In the genomic region with DNA sequence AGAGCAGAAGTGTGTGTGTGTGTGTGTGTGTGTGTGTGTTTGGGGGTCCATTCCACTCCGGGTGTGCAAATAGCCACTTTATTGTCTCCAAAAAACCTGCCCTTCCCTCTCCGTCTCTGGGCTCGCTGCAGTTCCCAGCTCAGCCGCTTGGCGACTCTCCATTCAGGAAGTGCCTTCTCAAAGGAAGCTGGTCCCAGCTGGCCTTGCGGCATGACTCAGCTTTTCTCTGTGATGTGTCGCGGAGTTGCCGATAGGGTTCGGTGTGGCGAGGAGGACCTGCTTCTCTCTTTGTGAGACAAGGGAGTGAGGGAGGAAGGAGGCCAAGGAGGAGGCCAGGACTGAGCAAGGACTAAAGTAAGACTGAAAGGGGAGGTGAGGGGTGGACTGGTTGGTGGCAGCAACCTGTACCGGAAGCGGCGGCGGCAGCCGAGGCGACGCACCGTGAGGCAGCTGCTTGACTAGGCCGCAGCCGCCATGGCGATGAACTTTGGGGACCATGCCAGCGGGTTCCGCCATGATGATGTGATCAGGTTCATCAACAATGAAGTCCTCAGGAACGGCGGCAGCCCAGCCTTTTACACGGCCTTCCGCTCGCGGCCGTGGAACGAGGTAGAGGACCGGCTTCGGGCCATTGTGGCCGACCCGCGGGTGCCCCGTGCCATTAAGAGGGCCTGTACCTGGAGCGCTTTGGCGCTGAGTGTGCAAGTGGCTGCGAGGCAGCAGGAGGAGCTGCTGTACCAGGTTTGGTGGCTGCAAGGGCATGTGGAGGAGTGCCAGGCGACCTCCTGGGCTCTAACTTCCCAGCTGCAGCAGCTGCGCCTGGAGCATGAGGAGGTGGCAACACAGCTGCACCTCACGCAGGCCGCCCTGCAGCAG, we compare ENCODE assay signal across 37 cellular contexts. TPM values are rescaled to one million over a fixed set of nuclear protein-coding genes. Genes with fewer than 3 reads are reported as not detected.
"Had no signal": no experiment of that assay in that cellular context is flagged by ENCODE, and none has a peak within 500 bp of the region (broad histone marks: within the 10 kb centered on the region; RNA-seq: fewer than 3 reads in every experiment).

A gene (plus strand): TSS at position 226 of the 876 bp plus-strand sequence. CDS start 249 bp downstream, at position 475.

- H3K9me3 Mint-ChIP-seq: activated CD4-positive, alpha-beta memory T cell treated with anti-CD3 and anti-CD28 coated beads for 36 hours; activated CD4-positive, alpha-beta T cell treated with anti-CD3 and anti-CD28 coated beads, Interleukin-2, amount 10 ng/mL, durations not matched to agents 24 days and 14 days; activated naive CD4-positive, alpha-beta T cell treated with anti-CD3 and anti-CD28 coated beads for 36 hours; activated naive CD8-positive, alpha-beta T cell treated with anti-CD3 and anti-CD28 coated beads for 36 hours; activated T-helper 1 cell treated with anti-CD3 and anti-CD28 coated beads, Interleukin-12 subunit alpha, Interleukin-12 subunit beta, Interleukin-2, Interleukin-4 antibody, amounts not matched to agents 30 ng/mL and 10 ng/mL and 1 ng/mL, durations not matched to agents 14 hours and 24 hours and 36 hours; effector memory CD8-positive, alpha-beta T cell; stimulated activated effector memory CD8-positive, alpha-beta T cell treated with anti-CD3 and anti-CD28 coated beads, Interleukin-12 subunit alpha, Interleukin-12 subunit beta, amount 100 ng/mL, for 72 hours; stimulated activated naive CD8-positive, alpha-beta T cell treated with anti-CD3 and anti-CD28 coated beads, Interleukin-15, Interleukin-2, amounts not matched to agents 100 ng/mL and 50 ng/mL, for 24 hours had no signal

- H3K27me3 ChIP-seq: brain microvascular endothelial cell, gastrocnemius medialis, hepatocyte, ovary, thyroid gland, upper lobe of left lung, vagina had no signal

- H3K4me3 ChIP-seq: gastrocnemius medialis, hepatocyte, ovary, prostate gland, skin epidermis, thyroid gland, upper lobe of left lung, vagina had no signal

- H3K36me3 ChIP-seq: brain microvascular endothelial cell, gastrocnemius medialis, ovary, prostate gland, thyroid gland, upper lobe of left lung, vagina had no signal

- H2AFZ ChIP-seq: hepatocyte had no signal

- H3K9me3 ChIP-seq: gastrocnemius medialis, ovary, prostate gland, thyroid gland, vagina had no signal

- H3K27me3 Mint-ChIP-seq: activated CD4-positive, alpha-beta memory T cell treated with anti-CD3 and anti-CD28 coated beads for 36 hours; activated CD4-positive, alpha-beta T cell treated with anti-CD3 and anti-CD28 coated beads, Interleukin-2, amount 10 ng/mL, durations not matched to agents 24 days and 14 days; effector memory CD8-positive, alpha-beta T cell; naive B cell; stimulated activated naive CD8-positive, alpha-beta T cell treated with anti-CD3 and anti-CD28 coated beads, Interleukin-15, Interleukin-2, amounts not matched to agents 100 ng/mL and 50 ng/mL, for 24 hours had no signal

- H3K4me3 Mint-ChIP-seq: activated CD4-positive, alpha-beta memory T cell treated with anti-CD3 and anti-CD28 coated beads for 36 hours; activated CD4-positive, alpha-beta T cell treated with anti-CD3 and anti-CD28 coated beads, Interleukin-2, amount 10 ng/mL, durations not matched to agents 24 days and 14 days; activated naive CD4-positive, alpha-beta T cell treated with anti-CD3 and anti-CD28 coated beads for 36 hours; activated naive CD8-positive, alpha-beta T cell treated with anti-CD3 and anti-CD28 coated beads for 36 hours; activated T-helper 1 cell treated with anti-CD3 and anti-CD28 coated beads, Interleukin-12 subunit alpha, Interleukin-12 subunit beta, Interleukin-2, Interleukin-4 antibody, amounts not matched to agents 30 ng/mL and 10 ng/mL and 1 ng/mL, durations not matched to agents 14 hours and 24 hours and 36 hours; effector memory CD8-positive, alpha-beta T cell; naive B cell; stimulated activated effector memory CD8-positive, alpha-beta T cell treated with anti-CD3 and anti-CD28 coated beads, Interleukin-12 subunit alpha, Interleukin-12 subunit beta, amount 100 ng/mL, for 72 hours; stimulated activated naive CD8-positive, alpha-beta T cell treated with anti-CD3 and anti-CD28 coated beads, Interleukin-15, Interleukin-2, amounts not matched to agents 100 ng/mL and 50 ng/mL, for 24 hours had no signal

- ATAC-seq: effector memory CD8-positive, alpha-beta T cell; gastrocnemius medialis; left colon; sciatic nerve; stimulated activated effector memory CD8-positive, alpha-beta T cell treated with anti-CD3 and anti-CD28 coated beads, Interleukin-12 subunit alpha, Interleukin-12 subunit beta, amount 100 ng/mL, for 72 hours had no signal

- H3K4me1 ChIP-seq: gastrocnemius medialis, prostate gland, thyroid gland, upper lobe of left lung, vagina had no signal

- H3K4me1 Mint-ChIP-seq: activated CD4-positive, alpha-beta T cell treated with anti-CD3 and anti-CD28 coated beads, Interleukin-2, amount 10 ng/mL, durations not matched to agents 24 days and 14 days; activated naive CD8-positive, alpha-beta T cell treated with anti-CD3 and anti-CD28 coated beads for 36 hours; naive B cell; stimulated activated effector memory CD8-positive, alpha-beta T cell treated with anti-CD3 and anti-CD28 coated beads, Interleukin-12 subunit alpha, Interleukin-12 subunit beta, amount 100 ng/mL, for 72 hours had no signal

- H3K27ac Mint-ChIP-seq: activated CD4-positive, alpha-beta memory T cell treated with anti-CD3 and anti-CD28 coated beads for 36 hours; activated CD4-positive, alpha-beta T cell treated with anti-CD3 and anti-CD28 coated beads, Interleukin-2, amount 10 ng/mL, durations not matched to agents 24 days and 14 days; activated naive CD4-positive, alpha-beta T cell treated with anti-CD3 and anti-CD28 coated beads for 36 hours; activated naive CD8-positive, alpha-beta T cell treated with anti-CD3 and anti-CD28 coated beads for 36 hours; activated T-helper 1 cell treated with anti-CD3 and anti-CD28 coated beads, Interleukin-12 subunit alpha, Interleukin-12 subunit beta, Interleukin-2, Interleukin-4 antibody, amounts not matched to agents 30 ng/mL and 10 ng/mL and 1 ng/mL, durations not matched to agents 14 hours and 24 hours and 36 hours; effector memory CD8-positive, alpha-beta T cell; stimulated activated effector memory CD8-positive, alpha-beta T cell treated with anti-CD3 and anti-CD28 coated beads, Interleukin-12 subunit alpha, Interleukin-12 subunit beta, amount 100 ng/mL, for 72 hours; stimulated activated naive CD8-positive, alpha-beta T cell treated with anti-CD3 and anti-CD28 coated beads, Interleukin-15, Interleukin-2, amounts not matched to agents 100 ng/mL and 50 ng/mL, for 24 hours had no signal

- DNase-seq: activated CD4-positive, alpha-beta memory T cell treated with anti-CD3 and anti-CD28 coated beads for 36 hours; activated CD4-positive, alpha-beta T cell treated with anti-CD3 and anti-CD28 coated beads, Interleukin-2, amount 10 ng/mL, durations not matched to agents 24 days and 14 days; activated CD4-positive, CD25-positive, alpha-beta regulatory T cell treated with anti-CD3 and anti-CD28 coated beads, Interleukin-2, amount 50 U/mL, for 72 hours; activated CD8-positive, alpha-beta memory T cell treated with anti-CD3 and anti-CD28 coated beads, Interleukin-2, amount 50 U/mL, for 4 hours; activated effector memory CD4-positive, alpha-beta T cell treated with anti-CD3 and anti-CD28 coated beads, Interleukin-2, amount 50 U/mL, for 16 hours; activated naive CD4-positive, alpha-beta T cell treated with anti-CD3 and anti-CD28 coated beads for 36 hours; activated naive CD8-positive, alpha-beta T cell treated with anti-CD3 and anti-CD28 coated beads for 36 hours; activated T-cell treated with anti-CD3 and anti-CD28 coated beads, Interleukin-2, amount 50 U/mL, for 1 hour; brain microvascular endothelial cell; cortex of kidney; effector memory CD8-positive, alpha-beta T cell; erythroblast; gastrocnemius medialis; left colon; mammary epithelial cell; naive B cell; ovary; retina; stimulated activated CD4-positive, alpha-beta T cell treated with anti-CD3 and anti-CD28 coated beads, Interleukin-4, amount 100 ng/mL, for 24 hours; substantia nigra; thyroid gland had no signal

- H3K79me2 ChIP-seq: hepatocyte had no signal

- H3K27ac ChIP-seq: brain microvascular endothelial cell, gastrocnemius medialis, hepatocyte, ovary, prostate gland, skin epidermis, thyroid gland, upper lobe of left lung, vagina had no signal

- H3K36me3 Mint-ChIP-seq: activated CD4-positive, alpha-beta memory T cell treated with anti-CD3 and anti-CD28 coated beads for 36 hours; activated naive CD8-positive, alpha-beta T cell treated with anti-CD3 and anti-CD28 coated beads for 36 hours; naive B cell; stimulated activated effector memory CD8-positive, alpha-beta T cell treated with anti-CD3 and anti-CD28 coated beads, Interleukin-12 subunit alpha, Interleukin-12 subunit beta, amount 100 ng/mL, for 72 hours had no signal

- H3K4me2 ChIP-seq: hepatocyte had no signal

RNA-seq across cellular contexts. Expression of the gene that starts here (rescaled TPM):
- total RNA-seq: activated CD4-positive, alpha-beta memory T cell treated with anti-CD3 and anti-CD28 coated beads for 36 hours; activated CD4-positive, alpha-beta T cell treated with anti-CD3 and anti-CD28 coated beads, Interleukin-2, amount 10 ng/mL, durations not matched to agents 24 days and 14 days; activated CD8-positive, alpha-beta memory T cell treated with anti-CD3 and anti-CD28 coated beads for 36 hours; activated naive CD4-positive, alpha-beta T cell treated with anti-CD3 and anti-CD28 coated beads for 36 hours; activated naive CD8-positive, alpha-beta T cell treated with anti-CD3 and anti-CD28 coated beads for 36 hours; activated T-helper 1 cell treated with anti-CD3 and anti-CD28 coated beads, Interleukin-12 subunit alpha, Interleukin-12 subunit beta, Interleukin-2, Interleukin-4 antibody, amounts not matched to agents 30 ng/mL and 10 ng/mL and 1 ng/mL, durations not matched to agents 14 hours and 24 hours and 36 hours; astrocyte; cardiac septum; cerebellum; gastrocnemius medialis; hepatocyte; left colon; liver; mammary epithelial cell; sciatic nerve; vagina had no signal
- polyA plus RNA-seq: hepatocyte, keratinocyte, liver, mammary epithelial cell, neural cell, ovary had no signal
